Comparison of ENCODE assay signal across 16 cellular contexts in genomic region chr5:173567548-173567947, GRCh38. TPM values are rescaled to one million over a fixed set of nuclear protein-coding genes. Genes with fewer than 3 reads are reported as not detected.
A peak's percentile ranks its signal among the peaks of the same experiment; 100 is the strongest.
DNase-seq lines count a peak whose midpoint lies in the region; ATAC-seq and TF ChIP-seq lines count a peak whose summit lies in the region.
"Had no signal": no experiment of that assay in that cellular context is flagged by ENCODE, and none has a peak within 500 bp of the region (broad histone marks: within the 10 kb centered on the region; RNA-seq: fewer than 3 reads in every experiment).

No MANE protein-coding gene starts in this region.

- no peak overlapping the region for H3K27ac ChIP-seq in GM23338 (ENCODE audit: low read depth)
- H3K27ac ChIP-seq: body of pancreas, SK-N-MC, suprapubic skin had no signal

- H3K27ac Mint-ChIP-seq in GM23338 (no peak overlapping the region), natural killer cell (no peak overlapping the region)
- H3K27ac Mint-ChIP-seq: activated B cell treated with CpG ODN at 0.5 μM for 24 hours had no signal

- no peak for ATAC-seq in GM23338
- no peak for ATAC-seq in natural killer cell
- ATAC-seq in omental fat pad (ENCODE audit: low FRiP score) = no peak
- ATAC-seq in GM21360 (IDR thresholded peaks at IDR 0.05; ENCODE audit: unreplicated experiment) = no peak
- ATAC-seq: body of pancreas had no signal

- intact Hi-C loops in natural killer cell (cut with micrococcal nuclease) = no loop called here

- no peak overlapping the region for H3K4me2 ChIP-seq in GM23338

- H3K4me1 ChIP-seq in GM23338 (ENCODE audit: insufficient read depth) = peaks cover 6% of the 10 kb centered on the region; the same call in 1 of the 2 replicates
- H3K4me1 ChIP-seq: suprapubic skin had no signal

- TF ChIP-seq CTCF in GM23338 (conservative IDR thresholded peaks at IDR 0.05; ENCODE audit: low read depth in 2 of 2) (no peak), natural killer cell (IDR thresholded peaks at IDR 0.05) (no peak), omental fat pad (IDR thresholded peaks at IDR 0.05) (no peak)

- H2AFZ ChIP-seq in GM23338 = no peak overlapping the region

- DNase-seq in ELR (ENCODE audit: low read depth) = peak; percentile 51
- DNase-seq in RPMI7951 (ENCODE audit: low read depth) = peak; percentile 88
- peak; percentile 69 for DNase-seq in dedifferentiated amniotic fluid mesenchymal stem cell (ENCODE audit: extremely low spot score)
- DNase-seq in non-pigmented ciliary epithelial cell (ENCODE audit: low read depth) = peak; percentile 6
- no peak for DNase-seq in GM23338 (ENCODE audit: low spot score)
- DNase-seq in natural killer cell = no peak
- DNase-seq in omental fat pad (ENCODE audit: low spot score) = no peak
- DNase-seq: activated B cell treated with CpG ODN at 0.5 μM for 24 hours; activated gamma-delta T cell treated with Interleukin-2 at 50 U/mL for 16 hours; AML-193; body of pancreas; effector CD8-positive, alpha-beta T cell; midbrain had no signal

- H3K9me3 Mint-ChIP-seq in GM23338 = peaks cover 10% of the 10 kb centered on the region
- H3K9me3 Mint-ChIP-seq in natural killer cell = peaks cover 0 to 7% of the 10 kb centered on the region in 2 donors

- H3K36me3 ChIP-seq in GM23338 (ENCODE audit: insufficient read depth) = no peaks in the 10 kb centered on the region
- H3K36me3 ChIP-seq: suprapubic skin had no signal

- H3K9me2 ChIP-seq in GM23338 (ENCODE audit: insufficient read depth) = no peaks in the 10 kb centered on the region

- H3K79me2 ChIP-seq in GM23338 (replicated peaks; ENCODE audit: insufficient read depth) = no peaks in the 10 kb centered on the region

- H3K4me3 Mint-ChIP-seq in GM23338 (no peak overlapping the region), natural killer cell (no peak overlapping the region)
- H3K4me3 Mint-ChIP-seq: activated B cell treated with CpG ODN at 0.5 μM for 24 hours had no signal

- H3K27me3 Mint-ChIP-seq in GM23338 (ENCODE audit: insufficient read depth, low read depth, poor library complexity) (peaks cover 5% of the 10 kb centered on the region), natural killer cell (ENCODE audit: low read depth in 2 of 2) (peaks cover 17 to 44% of the 10 kb centered on the region in 2 donors)

- H4K20me1 ChIP-seq in GM23338 (replicated peaks; ENCODE audit: insufficient read depth) = no peaks in the 10 kb centered on the region

- H3K36me3 Mint-ChIP-seq in GM23338 (ENCODE audit: low read depth) = peaks cover 3% of the 10 kb centered on the region; the same call in 2 of the 3 replicates
- no peaks in the 10 kb centered on the region for H3K36me3 Mint-ChIP-seq in natural killer cell

- no peak overlapping the region for H3K4me3 ChIP-seq in GM23338
- H3K4me3 ChIP-seq: body of pancreas, SK-N-MC, suprapubic skin had no signal

- peaks cover 7% of the 10 kb centered on the region for H3K4me1 Mint-ChIP-seq in GM23338
- H3K4me1 Mint-ChIP-seq in natural killer cell = peaks cover 0 to 3% of the 10 kb centered on the region in 2 donors

- H3K27me3 ChIP-seq in GM23338 (ENCODE audit: insufficient read depth) = no peaks in the 10 kb centered on the region
- H3K27me3 ChIP-seq: body of pancreas had no signal

- H3F3A ChIP-seq in GM23338 (replicated peaks; ENCODE audit: low read depth) = no peaks in the 10 kb centered on the region

TF ChIP-seq in GM23338, 12 proteins besides CTCF, POLR2A, EP300 and RAD21 (continues in another document):
- TF ChIP-seq STAT1 (IDR thresholded peaks at IDR 0.05; ENCODE audit: unreplicated experiment) = no peak
- TF ChIP-seq CREB1 (CRISPR knock-in tag; IDR thresholded peaks at IDR 0.05; ENCODE audit: low read depth) = no peak
- TF ChIP-seq ETS1 (IDR thresholded peaks at IDR 0.05) = no peak
- TF ChIP-seq POLR2AphosphoS5 (IDR thresholded peaks at IDR 0.05; ENCODE audit: low read depth) = no peak
- TF ChIP-seq JUNB (IDR thresholded peaks at IDR 0.05; ENCODE audit: unreplicated experiment) = no peak
- TF ChIP-seq ZNF462 (CRISPR knock-in tag; IDR thresholded peaks at IDR 0.05) = no peak
- no peak for TF ChIP-seq EZH2phosphoT487 (IDR thresholded peaks at IDR 0.05; ENCODE audit: unreplicated experiment)
- TF ChIP-seq ZNF331 (CRISPR knock-in tag; IDR thresholded peaks at IDR 0.05; ENCODE audit: low read depth) = no peak
- TF ChIP-seq NANOG (IDR thresholded peaks at IDR 0.05; ENCODE audit: borderline replicate concordance) = no peak
- no peak for TF ChIP-seq ZNF114 (CRISPR knock-in tag; IDR thresholded peaks at IDR 0.05)
- no peak for TF ChIP-seq EZH2 (IDR thresholded peaks at IDR 0.05; ENCODE audit: low read depth, unreplicated experiment)

RNA-seq across cellular contexts. Expression of gene BOD1, which starts 48.9 kb away (rescaled TPM):
- 50.3 and 63.8 TPM in 2 replicates for total RNA-seq in RPMI7951 (2014; rRNA removed; shearing (Covaris generic))
- 135 and 141 TPM in 2 replicates for total RNA-seq in GM23338 (2014; rRNA removed; shearing (Covaris generic))
- polyA plus RNA-seq in GM23338 (2016; fragmentation: Nextera tagmentation; extraction: Ambion mirVana) = 92.7 and 94.7 TPM in 2 replicates
- total RNA-seq in natural killer cell (10 to 100 TPM; 11.0 to 19.9 (median 16.6) TPM), omental fat pad (10 to 100 TPM; 52.9 to 63.1 (median 57.8) TPM)

Comparison
In these comparisons a context has a peak if more than half of its experiments do, and no peak if none do; other contexts are left out.
1. DNase-seq: peak in ELR (single experiment), RPMI7951 (single experiment), dedifferentiated amniotic fluid mesenchymal stem cell (single experiment) and non-pigmented ciliary epithelial cell (single experiment); none in GM23338 (single experiment), natural killer cell (single experiment) and omental fat pad (single experiment).